ENCODE assay signal across 21 cellular contexts in the genomic region with DNA sequence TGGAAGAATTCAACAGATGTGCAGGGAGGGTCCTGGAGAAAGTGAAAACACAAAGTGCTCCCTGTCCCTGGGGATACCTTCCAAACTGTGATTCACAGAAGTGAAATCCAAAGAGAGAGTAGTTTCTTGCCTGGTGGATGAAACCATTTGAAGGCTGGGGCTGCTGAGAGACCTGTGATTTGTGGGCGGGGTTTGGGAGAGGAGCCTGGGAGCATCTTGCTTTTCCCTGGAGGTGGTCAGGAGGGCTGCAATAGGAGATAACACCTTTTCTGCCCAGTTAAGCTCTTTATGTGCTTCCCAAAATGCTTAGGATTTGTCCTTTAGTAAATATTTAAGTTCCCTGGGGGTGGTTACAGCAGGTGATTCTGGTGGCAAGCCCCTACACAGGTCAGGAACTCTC.
"Had no signal": no experiment of that assay in that cellular context is flagged by ENCODE, and none has a peak within 500 bp of the region (broad histone marks: within the 10 kb centered on the region; RNA-seq: fewer than 3 reads in every experiment).

No MANE protein-coding gene starts in this region.

- H3K27me3 Mint-ChIP-seq: activated CD4-positive, alpha-beta memory T cell treated with anti-CD3 and anti-CD28 coated beads, Interleukin-2, amount 10 ng/mL, durations not matched to agents 7 days and 5 days; activated CD4-positive, alpha-beta T cell treated with anti-CD3 and anti-CD28 coated beads, Interleukin-2, amount 10 ng/mL, durations not matched to agents 24 days and 14 days; activated naive CD4-positive, alpha-beta T cell treated with anti-CD3 and anti-CD28 coated beads, Interleukin-2, amount 10 ng/mL, durations not matched to agents 7 days and 5 days; progenitor cell of endocrine pancreas; T-helper 17 cell had no signal

- DNase-seq: activated CD4-positive, alpha-beta memory T cell treated with anti-CD3 and anti-CD28 coated beads, Interleukin-2, amount 10 ng/mL, durations not matched to agents 7 days and 5 days; activated CD4-positive, alpha-beta T cell treated with anti-CD3 and anti-CD28 coated beads, Interleukin-2, amount 10 ng/mL, durations not matched to agents 24 days and 14 days; activated effector memory CD4-positive, alpha-beta T cell treated with anti-CD3 and anti-CD28 coated beads, Interleukin-2, amount 50 U/mL, for 16 hours; activated naive CD4-positive, alpha-beta T cell treated with anti-CD3 and anti-CD28 coated beads, Interleukin-2, amount 10 ng/mL, durations not matched to agents 7 days and 5 days; amygdala; colonic mucosa; dorsolateral prefrontal cortex; effector memory CD8-positive, alpha-beta T cell; glutamatergic neuron; kidney; lower lobe of right lung; naive B cell; stimulated activated CD4-positive, alpha-beta T cell treated with anti-CD3 and anti-CD28 coated beads, Interleukin-4, amount 100 ng/mL, for 4 hours; stimulated activated naive CD8-positive, alpha-beta T cell treated with anti-CD3 and anti-CD28 coated beads, Interleukin-15, Interleukin-2, amounts not matched to agents 100 U/mL and 50 U/mL, for 24 hours; T-helper 17 cell; upper lobe of right lung had no signal

- H3K4me3 Mint-ChIP-seq: activated CD4-positive, alpha-beta memory T cell treated with anti-CD3 and anti-CD28 coated beads, Interleukin-2, amount 10 ng/mL, durations not matched to agents 7 days and 5 days; activated CD4-positive, alpha-beta T cell treated with anti-CD3 and anti-CD28 coated beads, Interleukin-2, amount 10 ng/mL, durations not matched to agents 24 days and 14 days; activated naive CD4-positive, alpha-beta T cell treated with anti-CD3 and anti-CD28 coated beads, Interleukin-2, amount 10 ng/mL, durations not matched to agents 7 days and 5 days; effector memory CD8-positive, alpha-beta T cell; naive B cell; neural crest cell; T-helper 17 cell had no signal

- H3K9me3 Mint-ChIP-seq: activated CD4-positive, alpha-beta memory T cell treated with anti-CD3 and anti-CD28 coated beads, Interleukin-2, amount 10 ng/mL, durations not matched to agents 7 days and 5 days; activated CD4-positive, alpha-beta T cell treated with anti-CD3 and anti-CD28 coated beads, Interleukin-2, amount 10 ng/mL, durations not matched to agents 24 days and 14 days; effector memory CD8-positive, alpha-beta T cell; neural crest cell had no signal

- H3K4me1 Mint-ChIP-seq: activated CD4-positive, alpha-beta memory T cell treated with anti-CD3 and anti-CD28 coated beads, Interleukin-2, amount 10 ng/mL, durations not matched to agents 7 days and 5 days; activated CD4-positive, alpha-beta T cell treated with anti-CD3 and anti-CD28 coated beads, Interleukin-2, amount 10 ng/mL, durations not matched to agents 24 days and 14 days; activated naive CD4-positive, alpha-beta T cell treated with anti-CD3 and anti-CD28 coated beads, Interleukin-2, amount 10 ng/mL, durations not matched to agents 7 days and 5 days; naive B cell; neural crest cell had no signal

- H3K9me3 ChIP-seq: colonic mucosa, lower lobe of right lung, upper lobe of right lung had no signal

- H3K36me3 ChIP-seq: colonic mucosa, esophagus muscularis mucosa, lower lobe of right lung, upper lobe of right lung had no signal

- H3K4me1 ChIP-seq: colonic mucosa, esophagus muscularis mucosa, lower lobe of right lung, upper lobe of right lung had no signal

- H3K4me3 ChIP-seq: colonic mucosa, dorsolateral prefrontal cortex, esophagus muscularis mucosa, hepatocyte, lower lobe of right lung, upper lobe of right lung had no signal

- ATAC-seq: effector memory CD8-positive, alpha-beta T cell; left lobe of liver; lower lobe of right lung; stimulated activated naive CD8-positive, alpha-beta T cell treated with anti-CD3 and anti-CD28 coated beads, Interleukin-15, Interleukin-2, amounts not matched to agents 100 U/mL and 50 U/mL, for 24 hours; T-helper 17 cell; upper lobe of right lung had no signal

- H3K27ac Mint-ChIP-seq: activated CD4-positive, alpha-beta memory T cell treated with anti-CD3 and anti-CD28 coated beads, Interleukin-2, amount 10 ng/mL, durations not matched to agents 7 days and 5 days; activated CD4-positive, alpha-beta T cell treated with anti-CD3 and anti-CD28 coated beads, Interleukin-2, amount 10 ng/mL, durations not matched to agents 24 days and 14 days; activated naive CD4-positive, alpha-beta T cell treated with anti-CD3 and anti-CD28 coated beads, Interleukin-2, amount 10 ng/mL, durations not matched to agents 7 days and 5 days; effector memory CD8-positive, alpha-beta T cell; naive B cell; progenitor cell of endocrine pancreas; T-helper 17 cell had no signal

- H3K27me3 ChIP-seq: colonic mucosa, hepatocyte, upper lobe of right lung had no signal

- H3K36me3 Mint-ChIP-seq: activated naive CD4-positive, alpha-beta T cell treated with anti-CD3 and anti-CD28 coated beads, Interleukin-2, amount 10 ng/mL, durations not matched to agents 7 days and 5 days; naive B cell had no signal

- H3K27ac ChIP-seq: colonic mucosa, dorsolateral prefrontal cortex, esophagus muscularis mucosa, hepatocyte, lower lobe of right lung, upper lobe of right lung had no signal
